In genomic region chr15:84905016-84905916, GRCh38 we compare ENCODE assay signal across 1 cellular context.
TF ChIP-seq lines count a peak whose summit lies in the region.

No MANE protein-coding gene starts in this region.

TF ChIP-seq in IMR-90, 13 proteins besides CTCF, POLR2A, EP300 and RAD21 (continued from another document):
- TF ChIP-seq, protein P1, sequence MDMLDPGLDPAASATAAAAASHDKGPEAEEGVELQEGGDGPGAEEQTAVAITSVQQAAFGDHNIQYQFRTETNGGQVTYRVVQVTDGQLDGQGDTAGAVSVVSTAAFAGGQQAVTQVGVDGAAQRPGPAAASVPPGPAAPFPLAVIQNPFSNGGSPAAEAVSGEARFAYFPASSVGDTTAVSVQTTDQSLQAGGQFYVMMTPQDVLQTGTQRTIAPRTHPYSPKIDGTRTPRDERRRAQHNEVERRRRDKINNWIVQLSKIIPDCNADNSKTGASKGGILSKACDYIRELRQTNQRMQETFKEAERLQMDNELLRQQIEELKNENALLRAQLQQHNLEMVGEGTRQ (IDR thresholded peaks at IDR 0.05; ENCODE audit: low read depth, low read length): no peak
- no peak for TF ChIP-seq MAFK (IDR thresholded peaks at IDR 0.05; ENCODE audit: low read depth, low read length)
- no peak for TF ChIP-seq CEBPB (IDR thresholded peaks at IDR 0.05; ENCODE audit: low read depth, low read length)
- TF ChIP-seq FOS (IDR thresholded peaks at IDR 0.05; ENCODE audit: low read depth, low read length): no peak
- no peak for TF ChIP-seq MAZ (IDR thresholded peaks at IDR 0.05; ENCODE audit: borderline replicate concordance, low read depth, low read length)
- no peak for TF ChIP-seq RFX5 (IDR thresholded peaks at IDR 0.05; ENCODE audit: low read depth, low read length)
- TF ChIP-seq ELK1 (IDR thresholded peaks at IDR 0.05; ENCODE audit: borderline replicate concordance, low read depth, low read length): no peak
